ENCODE assay signal across 1 cellular context in the genomic region with DNA sequence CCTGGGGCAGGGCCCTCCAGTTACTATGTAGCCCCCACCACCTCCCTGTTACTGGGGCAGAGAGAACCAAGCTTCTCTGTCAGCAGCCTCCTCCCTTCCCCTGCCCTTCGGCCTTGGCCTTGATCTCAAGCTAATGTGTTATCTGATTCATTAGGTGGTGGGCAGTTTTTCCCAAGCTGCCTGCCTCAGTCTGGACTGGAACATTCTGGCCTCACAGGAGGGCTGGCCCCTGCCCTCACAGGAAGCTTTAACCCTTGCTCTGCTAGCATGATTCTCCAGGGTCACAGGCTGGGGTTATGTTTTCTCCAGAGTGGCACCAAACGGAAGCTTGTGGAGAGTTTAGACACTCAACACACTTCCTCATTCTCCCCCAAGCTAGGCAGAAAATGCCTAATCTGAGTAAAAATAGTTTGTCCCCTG.
TF ChIP-seq lines count a peak whose summit lies in the region.

No MANE protein-coding gene starts in this region.

TF ChIP-seq in HepG2, 621 proteins besides CTCF, POLR2A, EP300 and RAD21 (continued from another document):
- TF ChIP-seq, protein P1, sequence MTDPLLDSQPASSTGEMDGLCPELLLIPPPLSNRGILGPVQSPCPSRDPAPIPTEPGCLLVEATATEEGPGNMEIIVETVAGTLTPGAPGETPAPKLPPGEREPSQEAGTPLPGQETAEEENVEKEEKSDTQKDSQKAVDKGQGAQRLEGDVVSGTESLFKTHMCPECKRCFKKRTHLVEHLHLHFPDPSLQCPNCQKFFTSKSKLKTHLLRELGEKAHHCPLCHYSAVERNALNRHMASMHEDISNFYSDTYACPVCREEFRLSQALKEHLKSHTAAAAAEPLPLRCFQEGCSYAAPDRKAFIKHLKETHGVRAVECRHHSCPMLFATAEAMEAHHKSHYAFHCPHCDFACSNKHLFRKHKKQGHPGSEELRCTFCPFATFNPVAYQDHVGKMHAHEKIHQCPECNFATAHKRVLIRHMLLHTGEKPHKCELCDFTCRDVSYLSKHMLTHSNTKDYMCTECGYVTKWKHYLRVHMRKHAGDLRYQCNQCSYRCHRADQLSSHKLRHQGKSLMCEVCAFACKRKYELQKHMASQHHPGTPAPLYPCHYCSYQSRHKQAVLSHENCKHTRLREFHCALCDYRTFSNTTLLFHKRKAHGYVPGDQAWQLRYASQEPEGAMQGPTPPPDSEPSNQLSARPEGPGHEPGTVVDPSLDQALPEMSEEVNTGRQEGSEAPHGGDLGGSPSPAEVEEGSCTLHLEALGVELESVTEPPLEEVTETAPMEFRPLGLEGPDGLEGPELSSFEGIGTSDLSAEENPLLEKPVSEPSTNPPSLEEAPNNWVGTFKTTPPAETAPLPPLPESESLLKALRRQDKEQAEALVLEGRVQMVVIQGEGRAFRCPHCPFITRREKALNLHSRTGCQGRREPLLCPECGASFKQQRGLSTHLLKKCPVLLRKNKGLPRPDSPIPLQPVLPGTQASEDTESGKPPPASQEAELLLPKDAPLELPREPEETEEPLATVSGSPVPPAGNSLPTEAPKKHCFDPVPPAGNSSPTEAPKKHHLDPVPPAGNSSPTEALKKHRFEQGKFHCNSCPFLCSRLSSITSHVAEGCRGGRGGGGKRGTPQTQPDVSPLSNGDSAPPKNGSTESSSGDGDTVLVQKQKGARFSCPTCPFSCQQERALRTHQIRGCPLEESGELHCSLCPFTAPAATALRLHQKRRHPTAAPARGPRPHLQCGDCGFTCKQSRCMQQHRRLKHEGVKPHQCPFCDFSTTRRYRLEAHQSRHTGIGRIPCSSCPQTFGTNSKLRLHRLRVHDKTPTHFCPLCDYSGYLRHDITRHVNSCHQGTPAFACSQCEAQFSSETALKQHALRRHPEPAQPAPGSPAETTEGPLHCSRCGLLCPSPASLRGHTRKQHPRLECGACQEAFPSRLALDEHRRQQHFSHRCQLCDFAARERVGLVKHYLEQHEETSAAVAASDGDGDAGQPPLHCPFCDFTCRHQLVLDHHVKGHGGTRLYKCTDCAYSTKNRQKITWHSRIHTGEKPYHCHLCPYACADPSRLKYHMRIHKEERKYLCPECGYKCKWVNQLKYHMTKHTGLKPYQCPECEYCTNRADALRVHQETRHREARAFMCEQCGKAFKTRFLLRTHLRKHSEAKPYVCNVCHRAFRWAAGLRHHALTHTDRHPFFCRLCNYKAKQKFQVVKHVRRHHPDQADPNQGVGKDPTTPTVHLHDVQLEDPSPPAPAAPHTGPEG (CRISPR knock-in tag; IDR thresholded peaks at IDR 0.05) = no peak
- peak; percentile 92 for TF ChIP-seq ZNF652 (CRISPR knock-in tag; IDR thresholded peaks at IDR 0.05; ENCODE audit: borderline replicate concordance, low read depth)
